Comparison of ENCODE assay signal across 8 cellular contexts in the genomic region with DNA sequence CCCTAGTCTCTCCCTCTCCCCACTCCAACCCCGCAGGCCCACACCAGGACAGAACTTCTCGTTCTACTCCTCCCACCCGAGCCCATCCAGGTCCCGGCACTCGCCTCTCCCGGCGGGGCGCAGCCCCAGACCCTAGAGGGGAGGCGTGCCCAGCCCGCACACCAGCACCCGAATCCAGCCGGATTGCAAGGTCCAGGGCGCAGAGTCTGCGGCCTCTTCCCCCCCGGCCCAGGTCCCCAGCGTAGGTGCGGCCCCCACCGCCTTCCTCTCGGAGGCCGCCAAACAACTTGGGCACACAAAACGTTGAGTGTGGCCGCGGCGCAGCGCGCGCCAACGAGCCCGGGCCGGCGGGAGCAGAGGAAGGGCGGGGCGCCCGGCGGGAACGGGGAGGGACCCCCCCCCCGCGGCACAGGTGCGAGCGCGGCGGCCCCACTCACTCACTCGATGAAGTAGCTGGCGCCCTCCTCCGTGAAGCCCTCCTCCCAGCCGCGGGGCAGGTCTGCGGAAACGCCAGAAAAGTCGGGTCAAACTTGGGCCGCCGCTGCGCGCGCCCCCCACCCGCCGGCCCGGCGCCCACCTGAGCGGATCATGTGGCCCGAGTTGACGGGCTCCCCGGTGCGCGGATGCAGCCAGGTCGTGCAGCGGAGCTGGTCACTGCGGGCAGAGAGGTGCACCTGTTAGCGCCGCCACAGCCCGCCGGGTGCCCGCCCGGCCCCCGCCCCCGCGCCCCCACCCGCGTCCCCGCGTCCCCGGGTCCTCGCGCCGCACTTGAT. TPM values are rescaled to one million over a fixed set of nuclear protein-coding genes. Genes with fewer than 3 reads are reported as not detected.
DNase-seq lines count a peak whose midpoint lies in the region; ATAC-seq and TF ChIP-seq lines count a peak whose summit lies in the region.

No MANE protein-coding gene starts in this region.

- H3K27me3 ChIP-seq in muscle layer of duodenum (ENCODE audit: low read depth, low read length) (no peaks in the 10 kb centered on the region), uterus (no peaks in the 10 kb centered on the region)

- H3K27ac ChIP-seq in muscle layer of duodenum (ENCODE audit: low read length) (no peak overlapping the region), uterus (peak overlapping the region in 1 of 2 donors; percentile 8)

- H3K27me3 Mint-ChIP-seq in T-helper 17 cell = peaks cover 20% of the 10 kb centered on the region
- H3K27me3 Mint-ChIP-seq in effector memory CD8-positive, alpha-beta T cell = peaks cover 17 to 18% of the 10 kb centered on the region in 2 donors

- H3K4me3 ChIP-seq in muscle layer of duodenum (ENCODE audit: low read depth in 1 of 2, low read length in 2 of 2) = peak overlapping the region; percentile 49 to 94
- H3K4me3 ChIP-seq in uterus = peak overlapping the region; percentile 34 to 79

- H3K36me3 ChIP-seq in muscle layer of duodenum (ENCODE audit: control insufficient read depth in 1 of 2, insufficient read depth in 2 of 2, low read length in 2 of 2) = no peaks in the 10 kb centered on the region
- H3K36me3 ChIP-seq in uterus = no peaks in the 10 kb centered on the region

- H3K36me3 Mint-ChIP-seq in T-helper 17 cell (ENCODE audit: low read depth) = peaks cover 2% of the 10 kb centered on the region
- H3K36me3 Mint-ChIP-seq in effector memory CD8-positive, alpha-beta T cell (ENCODE audit: insufficient read depth) = no peaks in the 10 kb centered on the region

- TF ChIP-seq CTCF in uterus (IDR thresholded peaks at IDR 0.05) = no peak

- H3K4me3 Mint-ChIP-seq in T-helper 17 cell = no peak overlapping the region
- H3K4me3 Mint-ChIP-seq in effector memory CD8-positive, alpha-beta T cell = peak overlapping the region in 1 of 2 donors; percentile 54

- no peak overlapping the region for H3K27ac Mint-ChIP-seq in T-helper 17 cell
- H3K27ac Mint-ChIP-seq in effector memory CD8-positive, alpha-beta T cell = no peak overlapping the region

- intact Hi-C loops in uterus (cut with DNase I; ENCODE audit: low total_unique reads) = no loop called here

- peaks cover 0 to 11% of the 10 kb centered on the region in 2 donors for H3K4me1 ChIP-seq in muscle layer of duodenum (ENCODE audit: control insufficient read depth in 1 of 2, insufficient read depth in 2 of 2, low read length in 2 of 2)
- H3K4me1 ChIP-seq in uterus = no peaks in the 10 kb centered on the region

- H3K9me3 Mint-ChIP-seq in effector memory CD8-positive, alpha-beta T cell = no peaks in the 10 kb centered on the region

- H3K9me3 ChIP-seq in T-helper 17 cell (ENCODE audit: control insufficient read depth, low read length, poor library complexity, severe bottlenecking) (no peaks in the 10 kb centered on the region), muscle layer of duodenum (ENCODE audit: control insufficient read depth in 1 of 2, low read length in 2 of 2) (no peaks in the 10 kb centered on the region), uterus (no peaks in the 10 kb centered on the region)

- TF ChIP-seq POLR2A in uterus (IDR thresholded peaks at IDR 0.05) = peak in 1 of 2 donors; percentile 16

- DNase-seq in NCI-H82 (lab: John Stamatoyannopoulos, UW) (peak; percentile 23), NCI-H82 treated with DMSO at 0.1 percent for 48 hours (lab: John Stamatoyannopoulos, UW; ENCODE audit: unreplicated experiment) (no peak), T-helper 17 cell (peak in 1 of 3 donors; percentile 6), uterus (no peak), Kasumi-1 (lab: John Stamatoyannopoulos, UW) (no peak), cerebellum (ENCODE audit: low spot score) (no peak)
- DNase-seq in effector memory CD8-positive, alpha-beta T cell = peak; percentile 9 to 26 (median 17)

- peaks cover 6% of the 10 kb centered on the region for H3K4me1 Mint-ChIP-seq in T-helper 17 cell
- peaks cover 4 to 7% of the 10 kb centered on the region in 2 donors for H3K4me1 Mint-ChIP-seq in effector memory CD8-positive, alpha-beta T cell (ENCODE audit: low read depth in 2 of 2)

- ATAC-seq in T-helper 17 cell = peak; percentile 52
- peak; percentile 61 for ATAC-seq in effector memory CD8-positive, alpha-beta T cell (replicated peaks)

RNA-seq across cellular contexts. Expression of gene PLEKHA7, which starts 0.5 kb away (rescaled TPM):
- total RNA-seq in T-helper 17 cell = 10 to 100 TPM in 1 of 2 donors, 1 to 10 TPM in 1; 5.3 to 10.9 TPM
- total RNA-seq in uterus = 10 to 100 TPM; 13.3 to 38.2 (median 26.7) TPM
- total RNA-seq in cerebellum = 14.9 TPM

Comparison
In these comparisons a context has a peak if more than half of its experiments do, and no peak if none do; other contexts are left out.
1. DNase-seq: peak in NCI-H82 (single experiment) and effector memory CD8-positive, alpha-beta T cell (3 of 3); none in NCI-H82 treated with DMSO at 0.1 percent for 48 hours (single experiment), uterus (0 of 2), Kasumi-1 (0 of 2) and cerebellum (single experiment).